In the genomic region with DNA sequence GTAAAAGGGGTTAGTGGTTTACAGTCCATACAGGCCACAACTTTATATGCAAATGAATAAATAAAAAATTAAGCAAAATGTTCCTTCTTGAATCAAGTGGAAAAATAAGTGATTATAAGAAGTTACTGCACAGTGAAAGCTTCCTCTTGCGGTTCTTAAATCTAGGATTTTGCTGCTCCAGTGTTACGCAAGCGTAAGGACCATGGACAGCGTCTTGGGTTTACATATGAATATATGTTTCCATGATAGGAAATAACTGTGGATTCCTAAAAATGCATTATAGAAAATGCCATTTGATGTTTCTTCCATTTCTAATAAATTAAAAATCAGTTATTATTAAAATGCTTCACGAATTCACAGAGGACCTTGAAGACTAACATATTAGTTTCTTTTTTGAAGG, we compare ENCODE assay signal across 1 cellular context.
TF ChIP-seq lines count a peak whose summit lies in the region.

No MANE protein-coding gene starts in this region.

TF ChIP-seq in HepG2, 621 proteins besides CTCF, POLR2A, EP300 and RAD21 (continued from another document and continues in another):
- TF ChIP-seq, protein P1, sequence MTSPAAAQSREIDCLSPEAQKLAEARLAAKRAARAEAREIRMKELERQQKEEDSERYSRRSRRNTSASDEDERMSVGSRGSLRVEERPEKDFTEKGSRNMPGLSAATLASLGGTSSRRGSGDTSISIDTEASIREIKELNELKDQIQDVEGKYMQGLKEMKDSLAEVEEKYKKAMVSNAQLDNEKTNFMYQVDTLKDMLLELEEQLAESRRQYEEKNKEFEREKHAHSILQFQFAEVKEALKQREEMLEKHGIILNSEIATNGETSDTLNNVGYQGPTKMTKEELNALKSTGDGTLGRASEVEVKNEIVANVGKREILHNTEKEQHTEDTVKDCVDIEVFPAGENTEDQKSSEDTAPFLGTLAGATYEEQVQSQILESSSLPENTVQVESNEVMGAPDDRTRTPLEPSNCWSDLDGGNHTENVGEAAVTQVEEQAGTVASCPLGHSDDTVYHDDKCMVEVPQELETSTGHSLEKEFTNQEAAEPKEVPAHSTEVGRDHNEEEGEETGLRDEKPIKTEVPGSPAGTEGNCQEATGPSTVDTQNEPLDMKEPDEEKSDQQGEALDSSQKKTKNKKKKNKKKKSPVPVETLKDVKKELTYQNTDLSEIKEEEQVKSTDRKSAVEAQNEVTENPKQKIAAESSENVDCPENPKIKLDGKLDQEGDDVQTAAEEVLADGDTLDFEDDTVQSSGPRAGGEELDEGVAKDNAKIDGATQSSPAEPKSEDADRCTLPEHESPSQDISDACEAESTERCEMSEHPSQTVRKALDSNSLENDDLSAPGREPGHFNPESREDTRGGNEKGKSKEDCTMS (CRISPR knock-in tag; conservative IDR thresholded peaks at IDR 0.05): no peak
- TF ChIP-seq, protein P2, sequence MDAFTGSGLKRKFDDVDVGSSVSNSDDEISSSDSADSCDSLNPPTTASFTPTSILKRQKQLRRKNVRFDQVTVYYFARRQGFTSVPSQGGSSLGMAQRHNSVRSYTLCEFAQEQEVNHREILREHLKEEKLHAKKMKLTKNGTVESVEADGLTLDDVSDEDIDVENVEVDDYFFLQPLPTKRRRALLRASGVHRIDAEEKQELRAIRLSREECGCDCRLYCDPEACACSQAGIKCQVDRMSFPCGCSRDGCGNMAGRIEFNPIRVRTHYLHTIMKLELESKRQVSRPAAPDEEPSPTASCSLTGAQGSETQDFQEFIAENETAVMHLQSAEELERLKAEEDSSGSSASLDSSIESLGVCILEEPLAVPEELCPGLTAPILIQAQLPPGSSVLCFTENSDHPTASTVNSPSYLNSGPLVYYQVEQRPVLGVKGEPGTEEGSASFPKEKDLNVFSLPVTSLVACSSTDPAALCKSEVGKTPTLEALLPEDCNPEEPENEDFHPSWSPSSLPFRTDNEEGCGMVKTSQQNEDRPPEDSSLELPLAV (CRISPR knock-in tag; conservative IDR thresholded peaks at IDR 0.05; ENCODE audit: low read depth): no peak
- TF ChIP-seq, protein P3, sequence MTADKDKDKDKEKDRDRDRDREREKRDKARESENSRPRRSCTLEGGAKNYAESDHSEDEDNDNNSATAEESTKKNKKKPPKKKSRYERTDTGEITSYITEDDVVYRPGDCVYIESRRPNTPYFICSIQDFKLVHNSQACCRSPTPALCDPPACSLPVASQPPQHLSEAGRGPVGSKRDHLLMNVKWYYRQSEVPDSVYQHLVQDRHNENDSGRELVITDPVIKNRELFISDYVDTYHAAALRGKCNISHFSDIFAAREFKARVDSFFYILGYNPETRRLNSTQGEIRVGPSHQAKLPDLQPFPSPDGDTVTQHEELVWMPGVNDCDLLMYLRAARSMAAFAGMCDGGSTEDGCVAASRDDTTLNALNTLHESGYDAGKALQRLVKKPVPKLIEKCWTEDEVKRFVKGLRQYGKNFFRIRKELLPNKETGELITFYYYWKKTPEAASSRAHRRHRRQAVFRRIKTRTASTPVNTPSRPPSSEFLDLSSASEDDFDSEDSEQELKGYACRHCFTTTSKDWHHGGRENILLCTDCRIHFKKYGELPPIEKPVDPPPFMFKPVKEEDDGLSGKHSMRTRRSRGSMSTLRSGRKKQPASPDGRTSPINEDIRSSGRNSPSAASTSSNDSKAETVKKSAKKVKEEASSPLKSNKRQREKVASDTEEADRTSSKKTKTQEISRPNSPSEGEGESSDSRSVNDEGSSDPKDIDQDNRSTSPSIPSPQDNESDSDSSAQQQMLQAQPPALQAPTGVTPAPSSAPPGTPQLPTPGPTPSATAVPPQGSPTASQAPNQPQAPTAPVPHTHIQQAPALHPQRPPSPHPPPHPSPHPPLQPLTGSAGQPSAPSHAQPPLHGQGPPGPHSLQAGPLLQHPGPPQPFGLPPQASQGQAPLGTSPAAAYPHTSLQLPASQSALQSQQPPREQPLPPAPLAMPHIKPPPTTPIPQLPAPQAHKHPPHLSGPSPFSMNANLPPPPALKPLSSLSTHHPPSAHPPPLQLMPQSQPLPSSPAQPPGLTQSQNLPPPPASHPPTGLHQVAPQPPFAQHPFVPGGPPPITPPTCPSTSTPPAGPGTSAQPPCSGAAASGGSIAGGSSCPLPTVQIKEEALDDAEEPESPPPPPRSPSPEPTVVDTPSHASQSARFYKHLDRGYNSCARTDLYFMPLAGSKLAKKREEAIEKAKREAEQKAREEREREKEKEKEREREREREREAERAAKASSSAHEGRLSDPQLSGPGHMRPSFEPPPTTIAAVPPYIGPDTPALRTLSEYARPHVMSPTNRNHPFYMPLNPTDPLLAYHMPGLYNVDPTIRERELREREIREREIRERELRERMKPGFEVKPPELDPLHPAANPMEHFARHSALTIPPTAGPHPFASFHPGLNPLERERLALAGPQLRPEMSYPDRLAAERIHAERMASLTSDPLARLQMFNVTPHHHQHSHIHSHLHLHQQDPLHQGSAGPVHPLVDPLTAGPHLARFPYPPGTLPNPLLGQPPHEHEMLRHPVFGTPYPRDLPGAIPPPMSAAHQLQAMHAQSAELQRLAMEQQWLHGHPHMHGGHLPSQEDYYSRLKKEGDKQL (CRISPR knock-in tag; IDR thresholded peaks at IDR 0.05; ENCODE audit: low read depth): no peak
- TF ChIP-seq, protein P4, sequence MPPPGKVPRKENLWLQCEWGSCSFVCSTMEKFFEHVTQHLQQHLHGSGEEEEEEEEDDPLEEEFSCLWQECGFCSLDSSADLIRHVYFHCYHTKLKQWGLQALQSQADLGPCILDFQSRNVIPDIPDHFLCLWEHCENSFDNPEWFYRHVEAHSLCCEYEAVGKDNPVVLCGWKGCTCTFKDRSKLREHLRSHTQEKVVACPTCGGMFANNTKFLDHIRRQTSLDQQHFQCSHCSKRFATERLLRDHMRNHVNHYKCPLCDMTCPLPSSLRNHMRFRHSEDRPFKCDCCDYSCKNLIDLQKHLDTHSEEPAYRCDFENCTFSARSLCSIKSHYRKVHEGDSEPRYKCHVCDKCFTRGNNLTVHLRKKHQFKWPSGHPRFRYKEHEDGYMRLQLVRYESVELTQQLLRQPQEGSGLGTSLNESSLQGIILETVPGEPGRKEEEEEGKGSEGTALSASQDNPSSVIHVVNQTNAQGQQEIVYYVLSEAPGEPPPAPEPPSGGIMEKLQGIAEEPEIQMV (CRISPR knock-in tag; IDR thresholded peaks at IDR 0.05; ENCODE audit: low read depth): no peak
- TF ChIP-seq BCLAF1 (IDR thresholded peaks at IDR 0.05): no peak
- TF ChIP-seq SALL1 (CRISPR knock-in tag; IDR thresholded peaks at IDR 0.05): no peak
- TF ChIP-seq TAF1 (CRISPR knock-in tag; IDR thresholded peaks at IDR 0.05): no peak
- no peak for TF ChIP-seq CENPX (CRISPR knock-in tag; IDR thresholded peaks at IDR 0.05)
- no peak for TF ChIP-seq ZNF136 (CRISPR knock-in tag; IDR thresholded peaks at IDR 0.05; ENCODE audit: low read depth)
- TF ChIP-seq HOXD1 (CRISPR knock-in tag; IDR thresholded peaks at IDR 0.05): no peak
- TF ChIP-seq SUZ12 (IDR thresholded peaks at IDR 0.05; ENCODE audit: low read depth, low read length): no peak
- no peak for TF ChIP-seq ZNF75D (CRISPR knock-in tag; IDR thresholded peaks at IDR 0.05; ENCODE audit: borderline replicate concordance)
- TF ChIP-seq GTF3A (CRISPR knock-in tag; conservative IDR thresholded peaks at IDR 0.05): no peak
- TF ChIP-seq MAF1 (CRISPR knock-in tag; IDR thresholded peaks at IDR 0.05; ENCODE audit: borderline replicate concordance): no peak
- TF ChIP-seq ZNF792 (CRISPR knock-in tag; IDR thresholded peaks at IDR 0.05): 0 out of 2 replicates have a peak, but pooled peaks have one; percentile 35
- TF ChIP-seq AGO2 (optimal IDR thresholded peaks at IDR 0.05; ENCODE audit: low read depth, low read length): no peak
- no peak for TF ChIP-seq NKX3-1 (CRISPR knock-in tag; IDR thresholded peaks at IDR 0.05)
- TF ChIP-seq, protein P5, sequence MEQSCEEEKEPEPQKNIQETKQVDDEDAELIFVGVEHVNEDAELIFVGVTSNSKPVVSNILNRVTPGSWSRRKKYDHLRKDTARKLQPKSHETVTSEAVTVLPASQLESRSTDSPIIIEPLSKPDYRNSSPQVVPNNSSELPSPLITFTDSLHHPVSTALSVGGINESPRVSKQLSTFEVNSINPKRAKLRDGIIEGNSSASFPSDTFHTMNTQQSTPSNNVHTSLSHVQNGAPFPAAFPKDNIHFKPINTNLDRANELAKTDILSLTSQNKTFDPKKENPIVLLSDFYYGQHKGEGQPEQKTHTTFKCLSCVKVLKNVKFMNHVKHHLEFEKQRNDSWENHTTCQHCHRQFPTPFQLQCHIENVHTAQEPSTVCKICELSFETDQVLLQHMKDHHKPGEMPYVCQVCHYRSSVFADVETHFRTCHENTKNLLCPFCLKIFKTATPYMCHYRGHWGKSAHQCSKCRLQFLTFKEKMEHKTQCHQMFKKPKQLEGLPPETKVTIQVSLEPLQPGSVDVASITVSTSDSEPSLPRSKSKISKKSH (CRISPR knock-in tag; IDR thresholded peaks at IDR 0.05; ENCODE audit: borderline replicate concordance): no peak
- TF ChIP-seq KLF6 (CRISPR knock-in tag; IDR thresholded peaks at IDR 0.05): 0 out of 2 replicates have a peak, but pooled peaks have one; percentile 65
- TF ChIP-seq ZFP91 (CRISPR knock-in tag; IDR thresholded peaks at IDR 0.05; ENCODE audit: borderline replicate concordance): no peak
- no peak for TF ChIP-seq PHF20 (CRISPR knock-in tag; IDR thresholded peaks at IDR 0.05)
- no peak for TF ChIP-seq MZF1 (CRISPR knock-in tag; IDR thresholded peaks at IDR 0.05; ENCODE audit: borderline replicate concordance)
- TF ChIP-seq NONO (IDR thresholded peaks at IDR 0.05): no peak
- TF ChIP-seq NONO (CRISPR knock-in tag; conservative IDR thresholded peaks at IDR 0.05): no peak
- peak; percentile 98 for TF ChIP-seq MIER2 (CRISPR knock-in tag; IDR thresholded peaks at IDR 0.05)
- TF ChIP-seq ETV6 (CRISPR knock-in tag; conservative IDR thresholded peaks at IDR 0.05): no peak
- TF ChIP-seq ZNF232 (CRISPR knock-in tag; IDR thresholded peaks at IDR 0.05; ENCODE audit: borderline replicate concordance): no peak
- no peak for TF ChIP-seq ZNF691 (CRISPR knock-in tag; IDR thresholded peaks at IDR 0.05; ENCODE audit: borderline replicate concordance, low read depth)
- TF ChIP-seq RNF2 (conservative IDR thresholded peaks at IDR 0.05; ENCODE audit: low read depth): no peak
- TF ChIP-seq ZNF234 (CRISPR knock-in tag; conservative IDR thresholded peaks at IDR 0.05): no peak
- TF ChIP-seq SOX5 (CRISPR knock-in tag; IDR thresholded peaks at IDR 0.05; ENCODE audit: borderline replicate concordance): peak; percentile 17; the same call in 1 of the 2 replicates
- TF ChIP-seq ZFP82 (CRISPR knock-in tag; IDR thresholded peaks at IDR 0.05; ENCODE audit: borderline replicate concordance): no peak
- TF ChIP-seq ZNF274 (CRISPR knock-in tag; IDR thresholded peaks at IDR 0.05): no peak
- TF ChIP-seq, protein P6, sequence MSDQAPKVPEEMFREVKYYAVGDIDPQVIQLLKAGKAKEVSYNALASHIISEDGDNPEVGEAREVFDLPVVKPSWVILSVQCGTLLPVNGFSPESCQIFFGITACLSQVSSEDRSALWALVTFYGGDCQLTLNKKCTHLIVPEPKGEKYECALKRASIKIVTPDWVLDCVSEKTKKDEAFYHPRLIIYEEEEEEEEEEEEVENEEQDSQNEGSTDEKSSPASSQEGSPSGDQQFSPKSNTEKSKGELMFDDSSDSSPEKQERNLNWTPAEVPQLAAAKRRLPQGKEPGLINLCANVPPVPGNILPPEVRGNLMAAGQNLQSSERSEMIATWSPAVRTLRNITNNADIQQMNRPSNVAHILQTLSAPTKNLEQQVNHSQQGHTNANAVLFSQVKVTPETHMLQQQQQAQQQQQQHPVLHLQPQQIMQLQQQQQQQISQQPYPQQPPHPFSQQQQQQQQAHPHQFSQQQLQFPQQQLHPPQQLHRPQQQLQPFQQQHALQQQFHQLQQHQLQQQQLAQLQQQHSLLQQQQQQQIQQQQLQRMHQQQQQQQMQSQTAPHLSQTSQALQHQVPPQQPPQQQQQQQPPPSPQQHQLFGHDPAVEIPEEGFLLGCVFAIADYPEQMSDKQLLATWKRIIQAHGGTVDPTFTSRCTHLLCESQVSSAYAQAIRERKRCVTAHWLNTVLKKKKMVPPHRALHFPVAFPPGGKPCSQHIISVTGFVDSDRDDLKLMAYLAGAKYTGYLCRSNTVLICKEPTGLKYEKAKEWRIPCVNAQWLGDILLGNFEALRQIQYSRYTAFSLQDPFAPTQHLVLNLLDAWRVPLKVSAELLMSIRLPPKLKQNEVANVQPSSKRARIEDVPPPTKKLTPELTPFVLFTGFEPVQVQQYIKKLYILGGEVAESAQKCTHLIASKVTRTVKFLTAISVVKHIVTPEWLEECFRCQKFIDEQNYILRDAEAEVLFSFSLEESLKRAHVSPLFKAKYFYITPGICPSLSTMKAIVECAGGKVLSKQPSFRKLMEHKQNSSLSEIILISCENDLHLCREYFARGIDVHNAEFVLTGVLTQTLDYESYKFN (CRISPR knock-in tag; conservative IDR thresholded peaks at IDR 0.05): no peak
- no peak for TF ChIP-seq HOXA9 (CRISPR knock-in tag; IDR thresholded peaks at IDR 0.05; ENCODE audit: borderline replicate concordance)
- peak; percentile 83 for TF ChIP-seq CEBPB (IDR thresholded peaks at IDR 0.05; ENCODE audit: borderline replicate concordance, low read depth, low read length)
